In genomic region chr1:89949991-89950624, GRCh38 we compare ENCODE assay signal across 30 cellular contexts. TPM values are rescaled to one million over a fixed set of nuclear protein-coding genes. Genes with fewer than 3 reads are reported as not detected.
DNase-seq lines count a peak whose midpoint lies in the region; FAIRE-seq and TF ChIP-seq lines count a peak whose summit lies in the region.
"Had no signal": no experiment of that assay in that cellular context is flagged by ENCODE, and none has a peak within 500 bp of the region (broad histone marks: within the 10 kb centered on the region; RNA-seq: fewer than 3 reads in every experiment).

No MANE protein-coding gene starts in this region.

- dilution Hi-C loops in keratinocyte (cut with MboI; ENCODE audit: extremely low pct_ligation_motif_present, low sequenced_read_pairs) = no loop called here

- H3K9me3 Mint-ChIP-seq in progenitor cell of endocrine pancreas (ENCODE audit: low read depth) = peaks cover 1% of the 10 kb centered on the region
- H3K9me3 Mint-ChIP-seq: activated B cell treated with CpG ODN at 0.5 μM for 24 hours; activated naive CD4-positive, alpha-beta T cell treated with anti-CD3 and anti-CD28 coated beads, Interleukin-2, amount 50 U/mL, for 24 hours; immature natural killer cell had no signal

- H4K20me1 ChIP-seq in OCI-LY3 (ENCODE audit: insufficient read depth, low read length) (no peaks in the 10 kb centered on the region), keratinocyte (ENCODE audit: control insufficient read depth, extremely low read depth, insufficient read depth, low read length) (no peaks in the 10 kb centered on the region)

- peak overlapping the region; percentile 77 for H3K27ac Mint-ChIP-seq in progenitor cell of endocrine pancreas
- H3K27ac Mint-ChIP-seq: activated B cell treated with CpG ODN at 0.5 μM for 24 hours; activated naive CD4-positive, alpha-beta T cell treated with anti-CD3 and anti-CD28 coated beads, Interleukin-2, amount 50 U/mL, for 24 hours; activated T-helper 1 cell treated with anti-CD3 and anti-CD28 coated beads, Interleukin-12 subunit alpha, Interleukin-12 subunit beta, Interleukin-2, Interleukin-4 antibody, amounts not matched to agents 30 ng/mL and 10 ng/mL and 1 ng/mL, durations not matched to agents 14 hours and 24 hours and 36 hours; immature natural killer cell had no signal

- FAIRE-seq in keratinocyte (lab: Jason Lieb, UNC) = no peak
- FAIRE-seq: bronchial epithelial cell, colon had no signal

- DNase-seq in ELF-1 (ENCODE audit: low read depth, low spot score) = peak; percentile 67
- DNase-seq in keratinocyte (ENCODE audit: low read depth, low spot score) = no peak
- no peak for DNase-seq in progenitor cell of endocrine pancreas (ENCODE audit: low spot score, unreplicated experiment)
- DNase-seq in OCI-M2 (lab: John Stamatoyannopoulos, UW; ENCODE audit: unreplicated experiment) = no peak
- no peak for DNase-seq in posterior vena cava (ENCODE audit: low spot score)
- DNase-seq in foreskin melanocyte = no peak
- no peak for DNase-seq in COLO829 (ENCODE audit: low spot score)
- DNase-seq: activated B cell treated with CpG ODN at 0.5 μM for 24 hours; activated CD4-positive, alpha-beta T cell treated with anti-CD3 and anti-CD28 coated beads, Interleukin-2, amount 50 U/mL, for 4 hours; effector memory CD4-positive, alpha-beta T cell; EL; foreskin keratinocyte; immature natural killer cell; lower lobe of right lung; NCI-H1048; NCI-H187 treated with DMSO at 0.1 percent for 48 hours; NCI-H226; NCI-H774; PC-3; SHP77; SW 1271 had no signal

- H3K9me1 ChIP-seq in keratinocyte (ENCODE audit: control insufficient read depth, extremely low read depth, insufficient read depth, low read length) = no peaks in the 10 kb centered on the region

- H3K4me2 ChIP-seq in OCI-LY3 (ENCODE audit: low read length) (peak overlapping the region; percentile 14; the same call in 1 of the 2 replicates), keratinocyte (ENCODE audit: control insufficient read depth, extremely low read depth, insufficient read depth, low read depth, low read length) (no peak overlapping the region)

- no peak overlapping the region for H3K4me3 Mint-ChIP-seq in progenitor cell of endocrine pancreas (ENCODE audit: low read depth)
- H3K4me3 Mint-ChIP-seq: activated B cell treated with CpG ODN at 0.5 μM for 24 hours; activated naive CD4-positive, alpha-beta T cell treated with anti-CD3 and anti-CD28 coated beads, Interleukin-2, amount 50 U/mL, for 24 hours; activated T-helper 1 cell treated with anti-CD3 and anti-CD28 coated beads, Interleukin-12 subunit alpha, Interleukin-12 subunit beta, Interleukin-2, Interleukin-4 antibody, amounts not matched to agents 30 ng/mL and 10 ng/mL and 1 ng/mL, durations not matched to agents 14 hours and 24 hours and 36 hours; immature natural killer cell; neural crest cell had no signal

- intact Hi-C loops in posterior vena cava (cut with DNase I) = no loop called here

- H3K4me3 ChIP-seq in OCI-LY3 (ENCODE audit: low read length) (no peak overlapping the region), keratinocyte (ENCODE audit: control insufficient read depth in 2 of 3, extremely low read depth in 1 of 3, insufficient read depth in 2 of 3, low read depth in 1 of 3, low read length in 3 of 3) (no peak overlapping the region)
- H3K4me3 ChIP-seq: lower lobe of right lung, prostate gland, skin epidermis had no signal

- no peaks in the 10 kb centered on the region for H3K9me3 ChIP-seq in OCI-LY3 (ENCODE audit: insufficient read depth, low read length)
- no peaks in the 10 kb centered on the region for H3K9me3 ChIP-seq in keratinocyte (ENCODE audit: control insufficient read depth, low read depth, low read length)
- H3K9me3 ChIP-seq: lower lobe of right lung, prostate gland had no signal

- peaks cover 1% of the 10 kb centered on the region for H3K36me3 Mint-ChIP-seq in progenitor cell of endocrine pancreas (ENCODE audit: insufficient read depth)
- H3K36me3 Mint-ChIP-seq: activated naive CD4-positive, alpha-beta T cell treated with anti-CD3 and anti-CD28 coated beads, Interleukin-2, amount 50 U/mL, for 24 hours had no signal

- H3K4me1 Mint-ChIP-seq in progenitor cell of endocrine pancreas (ENCODE audit: low read depth) = peaks cover 16% of the 10 kb centered on the region

- TF ChIP-seq CTCF in OCI-LY3 (IDR thresholded peaks at IDR 0.05; ENCODE audit: low read depth, low read length) (no peak), keratinocyte (optimal IDR thresholded peaks at IDR 0.05 in 1 of 3, IDR thresholded peaks at IDR 0.05 in 1 of 3, conservative IDR thresholded peaks at IDR 0.05 in 1 of 3; ENCODE audit: extremely low read depth in 1 of 3, insufficient read depth in 2 of 3, low read length in 3 of 3) (no peak), progenitor cell of endocrine pancreas (IDR thresholded peaks at IDR 0.05; ENCODE audit: unreplicated experiment) (no peak)

- H3K36me3 ChIP-seq in OCI-LY3 (replicated peaks; ENCODE audit: low read depth, low read length) (no peaks in the 10 kb centered on the region), keratinocyte (ENCODE audit: control insufficient read depth in 2 of 2, extremely low read depth in 1 of 2, insufficient read depth in 2 of 2, low read length in 2 of 2) (no peaks in the 10 kb centered on the region)
- H3K36me3 ChIP-seq: lower lobe of right lung, prostate gland had no signal

- H3K27me3 ChIP-seq in OCI-LY3 (ENCODE audit: low read depth, low read length) (no peaks in the 10 kb centered on the region), keratinocyte (ENCODE audit: control insufficient read depth, extremely low read depth, insufficient read depth, low read length) (no peaks in the 10 kb centered on the region)
- H3K27me3 ChIP-seq: foreskin keratinocyte had no signal

- no peak overlapping the region for H3K27ac ChIP-seq in OCI-LY3 (ENCODE audit: low read length)
- H3K27ac ChIP-seq in keratinocyte (ENCODE audit: control insufficient read depth, insufficient read depth, low read length) = no peak overlapping the region
- H3K27ac ChIP-seq: C4-2B, foreskin keratinocyte, lower lobe of right lung, prostate gland, skin epidermis had no signal

- H3K4me1 ChIP-seq in OCI-LY3 (ENCODE audit: low read length) (peaks cover 57% of the 10 kb centered on the region), keratinocyte (ENCODE audit: control insufficient read depth, extremely low read depth, insufficient read depth, low read length) (peaks cover 31% of the 10 kb centered on the region)
- H3K4me1 ChIP-seq: prostate gland had no signal

- H2AFZ ChIP-seq in OCI-LY3 (ENCODE audit: low read depth, low read length) (no peak overlapping the region), keratinocyte (ENCODE audit: control insufficient read depth, low read length) (peak overlapping the region; percentile 23)

- no peaks in the 10 kb centered on the region for H3K27me3 Mint-ChIP-seq in progenitor cell of endocrine pancreas
- H3K27me3 Mint-ChIP-seq: activated B cell treated with CpG ODN at 0.5 μM for 24 hours; activated naive CD4-positive, alpha-beta T cell treated with anti-CD3 and anti-CD28 coated beads, Interleukin-2, amount 50 U/mL, for 24 hours had no signal

- H3K79me2 ChIP-seq in OCI-LY3 (ENCODE audit: low read length) (no peaks in the 10 kb centered on the region), keratinocyte (ENCODE audit: control insufficient read depth, insufficient read depth, low read length) (no peaks in the 10 kb centered on the region)

- H3K9ac ChIP-seq in OCI-LY3 (ENCODE audit: low read length) (no peak overlapping the region), keratinocyte (ENCODE audit: control insufficient read depth, extremely low read depth, insufficient read depth, low read length) (no peak overlapping the region)

RNA-seq across cellular contexts. Expression of gene ZNF326, which starts 44.8 kb away (rescaled TPM):
- 9.5 to 22.7 TPM (median 10.4 TPM) in 3 replicates for polyA plus RNA-seq in keratinocyte
- 21.5 TPM for polyA plus RNA-seq in keratinocyte (2011; ENCODE audit: low read depth)
- 6.6 and 9.7 TPM in 2 replicates for polyA plus RNA-seq in keratinocyte (2011; cell fraction: cytosol; rRNA removed)
- 16.3 and 26.5 TPM in 2 replicates for polyA plus RNA-seq in keratinocyte (2011; cell fraction: nucleus; rRNA removed)
- 8.9 and 16.6 TPM in 2 replicates for polyA plus RNA-seq in keratinocyte (2012; ENCODE audit: low replicate concordance)
- 5.3 to 15.6 TPM (median 6.7 TPM) in 3 replicates for polyA minus RNA-seq in keratinocyte
- 6.1 TPM for polyA minus RNA-seq in keratinocyte (2011; cell fraction: cytosol; rRNA and poly(A)+ RNA removed)
- 15.5 and 22.0 TPM in 2 replicates for polyA minus RNA-seq in keratinocyte (2011; cell fraction: nucleus; rRNA and poly(A)+ RNA removed)
- 67.2 and 70.9 TPM in 2 replicates for total RNA-seq in progenitor cell of endocrine pancreas
- total RNA-seq in posterior vena cava = 10 to 100 TPM; 19.4 to 19.6 TPM
